Comparison of ENCODE assay signal across 8 cellular contexts in genomic region chr5:75054110-75054930, GRCh38. TPM values are rescaled to one million over a fixed set of nuclear protein-coding genes. Genes with fewer than 3 reads are reported as not detected.
DNase-seq lines count a peak whose midpoint lies in the region; ATAC-seq and TF ChIP-seq lines count a peak whose summit lies in the region.

No MANE protein-coding gene starts in this region.

- H3K36me3 ChIP-seq in BE2C: no peaks in the 10 kb centered on the region
- no peaks in the 10 kb centered on the region for H3K36me3 ChIP-seq in IMR-90 (ENCODE audit: control insufficient read depth, insufficient read depth, low read length)
- no peaks in the 10 kb centered on the region for H3K36me3 ChIP-seq in lung (ENCODE audit: control insufficient read depth in 2 of 2, insufficient read depth in 2 of 2, low read length in 2 of 2)

- H4K91ac ChIP-seq in IMR-90 (ENCODE audit: insufficient read depth, low read depth, low read length): peak overlapping the region; percentile 73

- peak overlapping the region; percentile 59; the same call in 1 of the 2 replicates for H2AK5ac ChIP-seq in IMR-90 (ENCODE audit: low read depth, low read length)

- H3K4me1 ChIP-seq in BE2C (no peaks in the 10 kb centered on the region), IMR-90 (ENCODE audit: control insufficient read depth, insufficient read depth, low read length) (peaks cover 20% of the 10 kb centered on the region), lung (ENCODE audit: control insufficient read depth in 2 of 2, insufficient read depth in 2 of 2, low read length in 2 of 2) (peaks cover 0 to 10% of the 10 kb centered on the region in 2 donors)

- H3K4me1 Mint-ChIP-seq in dendritic cell treated with granulocyte-macrophage colony-stimulating factor and Interleukin-4, amounts not matched to agents 40 ng/mL and 50 ng/mL, for 4 days (ENCODE audit: low read depth): peaks cover 11% of the 10 kb centered on the region
- H3K4me1 Mint-ChIP-seq in type B pancreatic cell (ENCODE audit: unreplicated experiment): peaks cover 25% of the 10 kb centered on the region

- H2AFZ ChIP-seq in IMR-90 (replicated peaks; ENCODE audit: low read length, poor library complexity): peak overlapping the region; percentile 93

- peak overlapping the region; percentile 58 for H2AK9ac ChIP-seq in IMR-90 (replicated peaks; ENCODE audit: low read depth, low read length, poor library complexity)

- H2BK20ac ChIP-seq in IMR-90 (ENCODE audit: low read depth, low read length): peak overlapping the region; percentile 79

- peak overlapping the region; percentile 13 for H3K14ac ChIP-seq in IMR-90 (replicated peaks; ENCODE audit: low read depth, low read length)

- no peaks in the 10 kb centered on the region for H3K9me3 ChIP-seq in BE2C
- H3K9me3 ChIP-seq in IMR-90 (ENCODE audit: control insufficient read depth, insufficient read depth, low read length): no peaks in the 10 kb centered on the region
- peaks cover 0 to 3% of the 10 kb centered on the region in 2 donors for H3K9me3 ChIP-seq in lung (ENCODE audit: control insufficient read depth in 2 of 2, insufficient read depth in 1 of 2, low read length in 1 of 2)

- intact Hi-C loops in IMR-90 (cut with micrococcal nuclease): loop anchor here (2.0 to 10.0 kb wide), 5 partner anchors 210 to 1760 kb away; partner anchors contain the start of genes F2RL1 and HMGCR
- intact Hi-C loops in dendritic cell treated with granulocyte-macrophage colony-stimulating factor and Interleukin-4, amounts not matched to agents 40 ng/mL and 50 ng/mL, for 4 days (cut with micrococcal nuclease): no loop called here

- H3K79me1 ChIP-seq in IMR-90 (ENCODE audit: low read depth in 1 of 2, low read length in 2 of 2): peaks cover 3 to 38% of the 10 kb centered on the region in 2 experiments; a peak in 3 of 4 replicates

- peak overlapping the region; percentile 49; the same call in 1 of the 3 replicates for H2BK15ac ChIP-seq in IMR-90 (ENCODE audit: low read depth, low read length)

- peak overlapping the region; percentile 65 for H2BK5ac ChIP-seq in IMR-90 (ENCODE audit: low read depth, low read length, poor library complexity, severe bottlenecking)

- dilution Hi-C loops in IMR-90 (cut with HindIII; ENCODE audit: low sequenced_read_pairs, unreplicated experiment): no loop called here

- DNase-seq in BE2C (no peak), IMR-90 (peak; percentile 34), lung (ENCODE audit: low spot score) (peak; percentile 49), type B pancreatic cell (ENCODE audit: extremely low spot score, unreplicated experiment) (no peak), A172 (ENCODE audit: low spot score) (no peak)
- no peak for DNase-seq in activated effector memory CD4-positive, alpha-beta T cell treated with anti-CD3 and anti-CD28 coated beads, Interleukin-2, amount 50 U/mL, for 16 hours

- H3K4me3 Mint-ChIP-seq in dendritic cell treated with granulocyte-macrophage colony-stimulating factor and Interleukin-4, amounts not matched to agents 40 ng/mL and 50 ng/mL, for 4 days: peak overlapping the region; percentile 85
- H3K4me3 Mint-ChIP-seq in type B pancreatic cell: peak overlapping the region; percentile 94

- ATAC-seq in IMR-90 (ENCODE audit: low read depth) (peak; percentile 1), lung (ENCODE audit: insufficient read depth, low FRiP score) (no peak), HG03460 (IDR thresholded peaks at IDR 0.05; ENCODE audit: unreplicated experiment) (no peak)

- no peak for TF ChIP-seq RAD21 in IMR-90 (IDR thresholded peaks at IDR 0.05; ENCODE audit: low read length)

- H3K27me3 ChIP-seq in BE2C: peaks cover 63% of the 10 kb centered on the region
- no peaks in the 10 kb centered on the region for H3K27me3 ChIP-seq in IMR-90 (ENCODE audit: control insufficient read depth, insufficient read depth, low read length)
- H3K27me3 ChIP-seq in lung (ENCODE audit: control insufficient read depth, insufficient read depth): no peaks in the 10 kb centered on the region

- peak overlapping the region; percentile 6 to 31; a peak in 2 of 4 replicates for H4K8ac ChIP-seq in IMR-90 (ENCODE audit: low read depth in 2 of 2, low read length in 2 of 2)

- H3K4me2 ChIP-seq in IMR-90 (ENCODE audit: low read depth, low read length): peak overlapping the region; percentile 71

- no peak for TF ChIP-seq POLR2A in IMR-90 (IDR thresholded peaks at IDR 0.05; ENCODE audit: low read depth, low read length)

- H3K4me3 ChIP-seq in BE2C (ENCODE audit: low read depth, low read length) (peak overlapping the region; percentile 42), IMR-90 (ENCODE audit: insufficient read depth, low read depth, low read length) (peak overlapping the region; percentile 82), lung (peak overlapping the region; percentile 90)

- H3K23ac ChIP-seq in IMR-90 (ENCODE audit: low read depth, low read length): peak overlapping the region; percentile 82

- H4K5ac ChIP-seq in IMR-90 (ENCODE audit: low read depth, low read length): peak overlapping the region; percentile 5

- 10% methylated on average over 6 of the region's 29 CpGs; no CpG with 5 or more reads in 1 of the 2 experiments for WGBS in IMR-90 (ENCODE audit: extremely low coverage in 2 of 2, insufficient read length in 1 of 2), 2 experiments
- WGBS in lung, 2 donors: 30 to 49% methylated on average over 29 of the region's 29 CpGs

- BruUV-seq in IMR-90 (replicated peaks; lab: Mats Ljungman, UMichigan): no TSS peak

- H3K27me3 Mint-ChIP-seq in dendritic cell treated with granulocyte-macrophage colony-stimulating factor and Interleukin-4, amounts not matched to agents 40 ng/mL and 50 ng/mL, for 4 days: peaks cover 82% of the 10 kb centered on the region
- H3K27me3 Mint-ChIP-seq in type B pancreatic cell: peaks cover 20% of the 10 kb centered on the region

- peak overlapping the region; percentile 74 for H3K4ac ChIP-seq in IMR-90 (ENCODE audit: low read depth, low read length)

- peak overlapping the region; percentile 2 for H3K18ac ChIP-seq in IMR-90 (ENCODE audit: low read depth, low read length)

- H3K27ac ChIP-seq in IMR-90 (ENCODE audit: insufficient read depth, low read length) (peak overlapping the region; percentile 68), lung (ENCODE audit: low read depth in 1 of 2, low read length in 1 of 2) (peak overlapping the region in 1 of 2 donors; percentile 81)

- peak overlapping the region; percentile 3; the same call in 1 of the 2 replicates for H3K56ac ChIP-seq in IMR-90 (ENCODE audit: extremely low read depth, insufficient read depth, low read length)

- peak overlapping the region; percentile 50 for H2BK120ac ChIP-seq in IMR-90 (ENCODE audit: low read depth, low read length)

- H3K9ac ChIP-seq in IMR-90 (ENCODE audit: low read depth, low read length): peak overlapping the region; percentile 99

- H4K20me1 ChIP-seq in IMR-90 (ENCODE audit: insufficient read depth, low read length): peaks cover 7% of the 10 kb centered on the region; the same call in 1 of the 2 replicates

- H3K36me3 Mint-ChIP-seq in dendritic cell treated with granulocyte-macrophage colony-stimulating factor and Interleukin-4, amounts not matched to agents 40 ng/mL and 50 ng/mL, for 4 days (ENCODE audit: low read depth): no peaks in the 10 kb centered on the region
- H3K36me3 Mint-ChIP-seq in type B pancreatic cell: no peaks in the 10 kb centered on the region

- H3K9me3 Mint-ChIP-seq in dendritic cell treated with granulocyte-macrophage colony-stimulating factor and Interleukin-4, amounts not matched to agents 40 ng/mL and 50 ng/mL, for 4 days: no peaks in the 10 kb centered on the region
- no peaks in the 10 kb centered on the region for H3K9me3 Mint-ChIP-seq in type B pancreatic cell

- CTCF ChIA-PET in IMR-90 (lab: Yijun Ruan, JAX): interaction anchor here (0.6 to 0.8 kb wide), 4 partner anchors 12 to 101 kb away, joined by 3 to 4 read pairs (median 3); no protein-coding TSS in a partner anchor

- H3K27ac Mint-ChIP-seq in dendritic cell treated with granulocyte-macrophage colony-stimulating factor and Interleukin-4, amounts not matched to agents 40 ng/mL and 50 ng/mL, for 4 days: no peak overlapping the region
- H3K27ac Mint-ChIP-seq in type B pancreatic cell: peak overlapping the region; percentile 93

- TF ChIP-seq CTCF in BE2C (IDR thresholded peaks at IDR 0.05; ENCODE audit: low read depth, low read length): no peak
- TF ChIP-seq CTCF in IMR-90 (conservative IDR thresholded peaks at IDR 0.05; ENCODE audit: low read depth, low read length): no peak
- no peak for TF ChIP-seq CTCF in lung (IDR thresholded peaks at IDR 0.05; ENCODE audit: control extremely low read depth, extremely low read depth)
- TF ChIP-seq CTCF in type B pancreatic cell (conservative IDR thresholded peaks at IDR 0.05): no peak

- POLR2A ChIA-PET in IMR-90 (lab: Charles Lee; ENCODE audit: unreplicated experiment): interaction anchor here (0.6 kb wide), 1 partner anchor 13 kb away, joined by 6 read pairs; no protein-coding TSS in a partner anchor

- peaks cover 30% of the 10 kb centered on the region for H3K9me1 ChIP-seq in IMR-90 (ENCODE audit: insufficient read depth, low read length)

- in situ Hi-C loops in IMR-90 (cut with MboI; ENCODE audit: low sequenced_read_pairs): no loop called here

TF ChIP-seq in IMR-90, 13 proteins besides CTCF, POLR2A, EP300 and RAD21 (continues in another document):
- TF ChIP-seq BHLHE40 (IDR thresholded peaks at IDR 0.05; ENCODE audit: low read depth, low read length) (no peak), MAFK (IDR thresholded peaks at IDR 0.05; ENCODE audit: low read depth, low read length) (no peak), SMC3 (IDR thresholded peaks at IDR 0.05; ENCODE audit: low read depth, low read length) (no peak), CEBPB (IDR thresholded peaks at IDR 0.05; ENCODE audit: low read depth, low read length) (no peak), RCOR1 (IDR thresholded peaks at IDR 0.05; ENCODE audit: insufficient replicate concordance, low read length) (no peak), MAZ (IDR thresholded peaks at IDR 0.05; ENCODE audit: borderline replicate concordance, low read depth, low read length) (no peak)

RNA-seq across cellular contexts. Expression of gene GCNT4, which starts 2.0 kb away (rescaled TPM):
- not detected for polyA plus RNA-seq in BE2C (2012; ENCODE audit: insufficient read depth, insufficient read length, low read depth)
- total RNA-seq in IMR-90 (2012; rRNA removed) (1.8 and 2.5 TPM in 2 replicates), lung (1 to 10 TPM; 1.9 to 2.8 TPM), type B pancreatic cell (ENCODE audit: low replicate concordance) (7.1 and 8.3 TPM in 2 replicates)
- polyA plus RNA-seq in IMR-90 (2012; rRNA removed) (0.39 and 0.46 TPM in 2 replicates), lung (under 1 TPM; 0.54 to 0.55 TPM)
- polyA plus RNA-seq in IMR-90 (2012; cell fraction: cytosol; rRNA removed): 0.04 and 0.05 TPM in 2 replicates
- polyA plus RNA-seq in IMR-90 (2012; cell fraction: nucleus; rRNA removed; ENCODE audit: low replicate concordance): 0.05 and 0.91 TPM in 2 replicates
- total RNA-seq in A172 (2014; rRNA removed; shearing (Covaris generic)): 0.05 and 0.19 TPM in 2 replicates

Comparison
In these comparisons a context has a peak if more than half of its experiments do, and no peak if none do; other contexts are left out.
1. DNase-seq: peak in IMR-90 (single experiment) and lung (single experiment); none in BE2C (single experiment), type B pancreatic cell (single experiment), activated effector memory CD4-positive, alpha-beta T cell treated with anti-CD3 and anti-CD28 coated beads, Interleukin-2, amount 50 U/mL, for 16 hours (single experiment) and A172 (single experiment).
2. Peak in every context shown above with its lines, with median percentiles within 50 percentile points of each other: H3K4me3 ChIP-seq.